Comparison of ENCODE assay signal across 29 cellular contexts in the genomic region with DNA sequence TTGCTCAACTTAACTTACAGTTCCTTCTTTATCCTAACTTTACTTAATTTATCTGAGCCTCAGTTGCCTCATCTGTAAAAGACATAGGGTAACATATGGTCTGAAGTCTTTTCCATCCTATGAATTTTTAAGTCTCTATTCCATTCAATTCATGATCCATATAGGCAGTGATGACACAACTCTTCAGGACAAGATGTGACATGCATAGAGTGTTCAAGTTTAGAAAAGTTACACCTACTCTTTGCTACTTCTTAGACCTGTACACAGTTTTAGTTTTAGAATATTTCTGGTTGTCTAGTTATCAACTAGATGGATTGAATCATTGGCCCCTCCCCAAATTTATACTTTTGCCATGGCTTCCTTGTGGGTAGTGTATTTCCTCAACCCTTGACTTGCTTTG.
"Had no signal": no experiment of that assay in that cellular context is flagged by ENCODE, and none has a peak within 500 bp of the region (broad histone marks: within the 10 kb centered on the region; RNA-seq: fewer than 3 reads in every experiment).

No MANE protein-coding gene starts in this region.

- H3K27me3 ChIP-seq: esophagus muscularis mucosa, neutrophil, pancreas, suprapubic skin, transverse colon, upper lobe of right lung, uterus had no signal

- H3K4me3 ChIP-seq: coronary artery, esophagus muscularis mucosa, lung, mucosa of descending colon, pancreas, smooth muscle cell, suprapubic skin, transverse colon, upper lobe of right lung, uterus had no signal

- H3K27ac Mint-ChIP-seq: immature natural killer cell; mesothelial cell of epicardium; naive B cell; natural killer cell treated with Interleukin-12 subunit alpha and Interleukin-12 subunit beta and Interleukin-15 and Interleukin-18, amount 100 ng/mL, for 72 hours; stimulated activated naive CD8-positive, alpha-beta T cell treated with anti-CD3 and anti-CD28 coated beads, Interleukin-15, amount 100 ng/mL, for 72 hours had no signal

- H3K4me3 Mint-ChIP-seq: immature natural killer cell; mesothelial cell of epicardium; naive B cell; natural killer cell treated with Interleukin-12 subunit alpha and Interleukin-12 subunit beta and Interleukin-15 and Interleukin-18, amount 100 ng/mL, for 72 hours; neural crest cell; stimulated activated naive CD8-positive, alpha-beta T cell treated with anti-CD3 and anti-CD28 coated beads, Interleukin-15, amount 100 ng/mL, for 72 hours had no signal

- H3K4me1 Mint-ChIP-seq: mesothelial cell of epicardium; naive B cell; neural crest cell; stimulated activated naive CD8-positive, alpha-beta T cell treated with anti-CD3 and anti-CD28 coated beads, Interleukin-15, amount 100 ng/mL, for 72 hours had no signal

- H3K4me1 ChIP-seq: esophagus muscularis mucosa, pancreas, suprapubic skin, transverse colon, upper lobe of right lung, uterus had no signal

- H3K4me2 ChIP-seq: smooth muscle cell had no signal

- H3K9me3 ChIP-seq: esophagus muscularis mucosa, mucosa of descending colon, neutrophil, pancreas, suprapubic skin, transverse colon, upper lobe of right lung, uterus had no signal

- DNase-seq: dermis blood vessel endothelial cell; effector memory CD4-positive, alpha-beta T cell; hypothalamus; immature natural killer cell; islet precursor cell; left ventricle myocardium superior; mesenchymal stem cell; mucosa of descending colon; naive B cell; pancreas; stimulated activated CD4-positive, alpha-beta T cell treated with anti-CD3 and anti-CD28 coated beads, Interleukin-12 subunit alpha, Interleukin-12 subunit beta, amount 100 ng/mL, for 4 hours; stimulated activated CD4-positive, alpha-beta T cell treated with anti-CD3 and anti-CD28 coated beads, Interleukin-1b, Interleukin-23, amount 100 ng/mL, for 48 hours; stimulated activated CD4-positive, alpha-beta T cell treated with anti-CD3 and anti-CD28 coated beads, Interleukin-4, amount 100 ng/mL, for 1 hour; stimulated activated CD8-positive, alpha-beta memory T cell treated with anti-CD3 and anti-CD28 coated beads, Interleukin-4, amount 100 ng/mL, for 48 hours; stimulated activated naive CD4-positive, alpha-beta T cell; stimulated activated naive CD8-positive, alpha-beta T cell treated with anti-CD3 and anti-CD28 coated beads, Interleukin-15, amount 100 ng/mL, for 72 hours; transverse colon; upper lobe of right lung; uterus had no signal

- H3K27ac ChIP-seq: coronary artery, esophagus muscularis mucosa, neutrophil, pancreas, suprapubic skin, transverse colon, upper lobe of right lung, uterus had no signal

- ATAC-seq: left ventricle myocardium superior; mucosa of descending colon; natural killer cell treated with Interleukin-12 subunit alpha and Interleukin-12 subunit beta and Interleukin-15 and Interleukin-18, amount 100 ng/mL, for 72 hours; pancreas; sciatic nerve; stimulated activated naive CD8-positive, alpha-beta T cell treated with anti-CD3 and anti-CD28 coated beads, Interleukin-15, amount 100 ng/mL, for 72 hours; upper lobe of right lung had no signal

- H3K36me3 ChIP-seq: esophagus muscularis mucosa, neutrophil, pancreas, suprapubic skin, transverse colon, upper lobe of right lung, uterus had no signal

- H3K27me3 Mint-ChIP-seq: naive B cell; natural killer cell treated with Interleukin-12 subunit alpha and Interleukin-12 subunit beta and Interleukin-15 and Interleukin-18, amount 100 ng/mL, for 72 hours; stimulated activated naive CD8-positive, alpha-beta T cell treated with anti-CD3 and anti-CD28 coated beads, Interleukin-15, amount 100 ng/mL, for 72 hours had no signal

- H3K36me3 Mint-ChIP-seq: immature natural killer cell; mesothelial cell of epicardium; natural killer cell treated with Interleukin-12 subunit alpha and Interleukin-12 subunit beta and Interleukin-15 and Interleukin-18, amount 100 ng/mL, for 72 hours had no signal
